In genomic region chr11:130159139-130159538, GRCh38 we compare ENCODE assay signal across 11 cellular contexts. TPM values are rescaled to one million over a fixed set of nuclear protein-coding genes. Genes with fewer than 3 reads are reported as not detected.
DNase-seq lines count a peak whose midpoint lies in the region; ATAC-seq lines count a peak whose summit lies in the region.
"Had no signal": no experiment of that assay in that cellular context is flagged by ENCODE, and none has a peak within 500 bp of the region (broad histone marks: within the 10 kb centered on the region; RNA-seq: fewer than 3 reads in every experiment).

No MANE protein-coding gene starts in this region.

- H3K27ac Mint-ChIP-seq in activated naive CD8-positive, alpha-beta T cell treated with anti-CD3 and anti-CD28 coated beads, Interleukin-2, amount 50 U/mL, for 24 hours, result no peak overlapping the region
- no peak overlapping the region for H3K27ac Mint-ChIP-seq in immature natural killer cell
- H3K27ac Mint-ChIP-seq in stimulated activated effector memory CD8-positive, alpha-beta T cell treated with anti-CD3 and anti-CD28 coated beads, Interleukin-12 subunit alpha, Interleukin-12 subunit beta, amount 100 ng/mL, for 72 hours, result no peak overlapping the region

- ATAC-seq in activated naive CD8-positive, alpha-beta T cell treated with anti-CD3 and anti-CD28 coated beads, Interleukin-2, amount 50 U/mL, for 24 hours, result no peak
- ATAC-seq in stimulated activated effector memory CD8-positive, alpha-beta T cell treated with anti-CD3 and anti-CD28 coated beads, Interleukin-12 subunit alpha, Interleukin-12 subunit beta, amount 100 ng/mL, for 72 hours, result no peak

- H3K9me3 Mint-ChIP-seq in activated naive CD8-positive, alpha-beta T cell treated with anti-CD3 and anti-CD28 coated beads, Interleukin-2, amount 50 U/mL, for 24 hours, result no peaks in the 10 kb centered on the region
- no peaks in the 10 kb centered on the region for H3K9me3 Mint-ChIP-seq in immature natural killer cell
- H3K9me3 Mint-ChIP-seq in stimulated activated effector memory CD8-positive, alpha-beta T cell treated with anti-CD3 and anti-CD28 coated beads, Interleukin-12 subunit alpha, Interleukin-12 subunit beta, amount 100 ng/mL, for 72 hours, result no peaks in the 10 kb centered on the region

- H3K4me1 Mint-ChIP-seq in activated naive CD8-positive, alpha-beta T cell treated with anti-CD3 and anti-CD28 coated beads, Interleukin-2, amount 50 U/mL, for 24 hours, result peaks cover 16% of the 10 kb centered on the region
- H3K4me1 Mint-ChIP-seq in immature natural killer cell, result peaks cover 10% of the 10 kb centered on the region in 2 donors
- H3K4me1 Mint-ChIP-seq in stimulated activated effector memory CD8-positive, alpha-beta T cell treated with anti-CD3 and anti-CD28 coated beads, Interleukin-12 subunit alpha, Interleukin-12 subunit beta, amount 100 ng/mL, for 72 hours, result peaks cover 24% of the 10 kb centered on the region

- H3K9me3 ChIP-seq in MG63, result no peaks in the 10 kb centered on the region

- no peaks in the 10 kb centered on the region for H3K27me3 ChIP-seq in MG63

- peak overlapping the region; percentile 4 for H3K4me3 Mint-ChIP-seq in activated naive CD8-positive, alpha-beta T cell treated with anti-CD3 and anti-CD28 coated beads, Interleukin-2, amount 50 U/mL, for 24 hours
- H3K4me3 Mint-ChIP-seq in immature natural killer cell, result peak overlapping the region in 4 of 5 donors; percentile 3 to 70 (median 45)
- H3K4me3 Mint-ChIP-seq in stimulated activated effector memory CD8-positive, alpha-beta T cell treated with anti-CD3 and anti-CD28 coated beads, Interleukin-12 subunit alpha, Interleukin-12 subunit beta, amount 100 ng/mL, for 72 hours, result peak overlapping the region; percentile 49

- no peaks in the 10 kb centered on the region for H3K36me3 Mint-ChIP-seq in activated naive CD8-positive, alpha-beta T cell treated with anti-CD3 and anti-CD28 coated beads, Interleukin-2, amount 50 U/mL, for 24 hours (ENCODE audit: low read depth)
- peaks cover 0 to 5% (median 0%) of the 10 kb centered on the region in 3 donors for H3K36me3 Mint-ChIP-seq in immature natural killer cell
- H3K36me3 Mint-ChIP-seq in stimulated activated effector memory CD8-positive, alpha-beta T cell treated with anti-CD3 and anti-CD28 coated beads, Interleukin-12 subunit alpha, Interleukin-12 subunit beta, amount 100 ng/mL, for 72 hours, result no peaks in the 10 kb centered on the region

- DNase-seq in DMS53 (lab: John Stamatoyannopoulos, UW), result peak; percentile 61
- DNase-seq in DMS53 treated with DMSO at 0.1 percent for 48 hours (lab: John Stamatoyannopoulos, UW; ENCODE audit: unreplicated experiment), result no peak
- DNase-seq in activated naive CD8-positive, alpha-beta T cell treated with anti-CD3 and anti-CD28 coated beads, Interleukin-2, amount 50 U/mL, for 24 hours, result no peak
- no peak for DNase-seq in immature natural killer cell
- no peak for DNase-seq in stimulated activated effector memory CD8-positive, alpha-beta T cell treated with anti-CD3 and anti-CD28 coated beads, Interleukin-12 subunit alpha, Interleukin-12 subunit beta, amount 100 ng/mL, for 72 hours (ENCODE audit: low spot score in 2 of 2)
- DNase-seq in D341Med (ENCODE audit: low spot score), result no peak
- no peak for DNase-seq in HK-2 (ENCODE audit: unreplicated experiment)
- DNase-seq in MG63, result no peak
- DNase-seq: cerebellar nuclear complex, foreskin melanocyte, T1000 had no signal

- no peak overlapping the region for H3K4me3 ChIP-seq in MG63

- no peaks in the 10 kb centered on the region for H3K36me3 ChIP-seq in MG63

- H3K27me3 Mint-ChIP-seq in activated naive CD8-positive, alpha-beta T cell treated with anti-CD3 and anti-CD28 coated beads, Interleukin-2, amount 50 U/mL, for 24 hours, result peaks cover 46% of the 10 kb centered on the region
- H3K27me3 Mint-ChIP-seq in immature natural killer cell (ENCODE audit: low read depth in 3 of 3), result peaks cover 8 to 22% (median 16%) of the 10 kb centered on the region in 3 donors

RNA-seq across cellular contexts. Expression of gene ST14, which starts 0.4 kb away (rescaled TPM):
- polyA plus RNA-seq in immature natural killer cell, result 1 to 10 TPM in 2 of 3 donors, under 1 TPM in 1; 0.54 to 3.6 (median 2.8) TPM
- total RNA-seq in MG63 (2014; rRNA removed; shearing (Covaris generic); ENCODE audit: low replicate concordance), result not detected in 2 replicates
